ENCODE assay signal across 25 cellular contexts in genomic region chr7:7654964-7655363, GRCh38. TPM values are rescaled to one million over a fixed set of nuclear protein-coding genes. Genes with fewer than 3 reads are reported as not detected.
DNase-seq lines count a peak whose midpoint lies in the region; ATAC-seq and TF ChIP-seq lines count a peak whose summit lies in the region.
"Had no signal": no experiment of that assay in that cellular context is flagged by ENCODE, and none has a peak within 500 bp of the region (broad histone marks: within the 10 kb centered on the region; RNA-seq: fewer than 3 reads in every experiment).

No MANE protein-coding gene starts in this region.

- intact Hi-C loops in psoas muscle (cut with DNase I), result no loop called here
- intact Hi-C loops in vagina (cut with DNase I), result no loop called here

- no peaks in the 10 kb centered on the region for H3K36me3 ChIP-seq in BE2C
- no peaks in the 10 kb centered on the region for H3K36me3 ChIP-seq in psoas muscle (ENCODE audit: insufficient read depth in 1 of 2, low read depth in 1 of 2)
- H3K36me3 ChIP-seq in vagina, result no peaks in the 10 kb centered on the region
- H3K36me3 ChIP-seq: MG63 had no signal

- DNase-seq in BE2C, result peak; percentile 48
- DNase-seq in SK-N-DZ (ENCODE audit: low spot score), result peak; percentile 16
- peak; percentile 18 for DNase-seq in fibroblast of villous mesenchyme (ENCODE audit: low read depth)
- no peak for DNase-seq in psoas muscle
- no peak for DNase-seq in vagina (ENCODE audit: extremely low spot score in 2 of 2)
- no peak for DNase-seq in stimulated activated naive CD8-positive, alpha-beta T cell treated with anti-CD3 and anti-CD28 coated beads, Interleukin-15, Interleukin-2, amounts not matched to agents 100 U/mL and 50 U/mL, for 24 hours
- DNase-seq in central memory CD4-positive, alpha-beta T cell, result no peak
- DNase-seq: CD8-positive, alpha-beta memory T cell; DMS 273 treated with DMSO at 0.1 percent for 48 hours; DMS79; EL; GDM1; IMR-90; KG1; MG63; NCI-H1048; NCI-H1417; NCI-H1694; NCI-H2029 treated with DMSO at 0.1 percent for 48 hours; NCI-H2227 treated with DMSO at 0.1 percent for 48 hours; NCI-H69; RPMI8226; SHP77 treated with DMSO at 0.1 percent for 48 hours had no signal

- no peak overlapping the region for H3K27ac ChIP-seq in psoas muscle
- H3K27ac ChIP-seq in vagina, result no peak overlapping the region
- H3K27ac ChIP-seq: SK-N-MC had no signal

- no peaks in the 10 kb centered on the region for H3K9me3 ChIP-seq in BE2C
- peaks cover 9% of the 10 kb centered on the region for H3K9me3 ChIP-seq in psoas muscle
- H3K9me3 ChIP-seq in vagina, result no peaks in the 10 kb centered on the region

- no peak for TF ChIP-seq POLR2A in vagina (IDR thresholded peaks at IDR 0.05)

- peaks cover 5% of the 10 kb centered on the region; the same call in 1 of the 2 replicates for H3K4me1 ChIP-seq in BE2C
- peaks cover 3% of the 10 kb centered on the region for H3K4me1 ChIP-seq in psoas muscle
- H3K4me1 ChIP-seq in vagina, result peaks cover 15% of the 10 kb centered on the region

- no peak overlapping the region for H3K4me3 ChIP-seq in BE2C (ENCODE audit: low read depth, low read length)
- H3K4me3 ChIP-seq in fibroblast of villous mesenchyme (ENCODE audit: low read depth, low read length), result no peak overlapping the region
- H3K4me3 ChIP-seq in psoas muscle, result no peak overlapping the region
- no peak overlapping the region for H3K4me3 ChIP-seq in vagina
- H3K4me3 ChIP-seq: MG63, SK-N-MC had no signal

- H3K27me3 ChIP-seq in BE2C (no peaks in the 10 kb centered on the region), psoas muscle (ENCODE audit: insufficient read depth in 3 of 3, low read length in 2 of 3) (no peaks in the 10 kb centered on the region), vagina (no peaks in the 10 kb centered on the region)
- H3K27me3 ChIP-seq: MG63 had no signal

- 41 to 45% (median 45%) methylated on average over 3 of the region's 3 CpGs for WGBS in psoas muscle, 3 donors

- peak in 3 of 4 donors; percentile 37 to 71 (median 59) for ATAC-seq in psoas muscle
- ATAC-seq in stimulated activated naive CD8-positive, alpha-beta T cell treated with anti-CD3 and anti-CD28 coated beads, Interleukin-15, Interleukin-2, amounts not matched to agents 100 U/mL and 50 U/mL, for 24 hours, result no peak
- ATAC-seq: HCT116 had no signal

- no peak for TF ChIP-seq CTCF in BE2C (IDR thresholded peaks at IDR 0.05; ENCODE audit: low read depth, low read length)
- no peak for TF ChIP-seq CTCF in fibroblast of villous mesenchyme (IDR thresholded peaks at IDR 0.05; ENCODE audit: insufficient read depth, low read depth, low read length)
- no peak for TF ChIP-seq CTCF in psoas muscle (IDR thresholded peaks at IDR 0.05)
- no peak for TF ChIP-seq CTCF in vagina (IDR thresholded peaks at IDR 0.05)

RNA-seq across cellular contexts. Expression of gene UMAD1, which starts 14.4 kb away (rescaled TPM):
- 6.2 TPM for polyA plus RNA-seq in BE2C (2012; ENCODE audit: insufficient read depth, insufficient read length, low read depth)
- polyA plus RNA-seq in SK-N-DZ (2014; cell fraction: cytosol; rRNA removed), result 30.3 and 35.6 TPM in 2 replicates
- polyA plus RNA-seq in SK-N-DZ (2014; cell fraction: nucleus; rRNA removed), result 7.3 and 14.8 TPM in 2 replicates
- total RNA-seq in fibroblast of villous mesenchyme, result 8.4 and 13.8 TPM in 2 replicates
- 10 to 100 TPM; 10.1 to 18.3 (median 14.1) TPM for total RNA-seq in psoas muscle
- polyA plus RNA-seq in psoas muscle, result 10 to 100 TPM in 1 of 3 donors, 1 to 10 TPM in 2; 6.2 to 19.1 (median 9.4) TPM
- total RNA-seq in vagina, result 6.9 TPM

Comparison
In these comparisons a context has a peak if more than half of its experiments do, and no peak if none do; other contexts are left out.
1. DNase-seq: peak in BE2C (single experiment), SK-N-DZ (single experiment) and fibroblast of villous mesenchyme (single experiment); none in psoas muscle (0 of 2), vagina (0 of 2), stimulated activated naive CD8-positive, alpha-beta T cell treated with anti-CD3 and anti-CD28 coated beads, Interleukin-15, Interleukin-2, amounts not matched to agents 100 U/mL and 50 U/mL, for 24 hours (single experiment) and central memory CD4-positive, alpha-beta T cell (single experiment).